ENCODE assay signal across 18 cellular contexts in genomic region chr1:195733408-195733807, GRCh38.
DNase-seq lines count a peak whose midpoint lies in the region; ATAC-seq and TF ChIP-seq lines count a peak whose summit lies in the region.
"Had no signal": no experiment of that assay in that cellular context is flagged by ENCODE, and none has a peak within 500 bp of the region (broad histone marks: within the 10 kb centered on the region; RNA-seq: fewer than 3 reads in every experiment).

No MANE protein-coding gene starts in this region.

- in situ Hi-C loops in G401 (cut with HindIII; ENCODE audit: low sequenced_read_pairs) = no loop called here

- no peak overlapping the region for H3K18ac ChIP-seq in neuronal stem cell (ENCODE audit: low read length)

- H3K27me3 ChIP-seq in neuronal stem cell (ENCODE audit: control insufficient read depth in 3 of 3, insufficient read depth in 3 of 3, low read depth in 1 of 3, low read length in 3 of 3) = no peaks in the 10 kb centered on the region
- H3K27me3 ChIP-seq in Caco-2 (replicated peaks; ENCODE audit: control insufficient read depth, insufficient read depth, low read length) = no peaks in the 10 kb centered on the region

- no peak overlapping the region for H3K4ac ChIP-seq in neuronal stem cell (ENCODE audit: low read length)

- WGBS in neuronal stem cell (ENCODE audit: extremely low coverage in 2 of 2, insufficient read length in 2 of 2, insufficient replicate concordance in 1 of 2), 2 donors = no CpG with 5 or more reads among the region's 4 CpGs

- no peak overlapping the region for H3K9ac ChIP-seq in neuronal stem cell (ENCODE audit: low read depth, low read length, poor library complexity)
- H3K9ac ChIP-seq: KMS-11 had no signal

- H3K9me3 ChIP-seq in neuronal stem cell (replicated peaks in 1 of 2; ENCODE audit: control insufficient read depth in 2 of 2, insufficient read depth in 1 of 2, low read depth in 1 of 2, low read length in 2 of 2) = no peaks in the 10 kb centered on the region
- H3K9me3 ChIP-seq in Caco-2 = no peaks in the 10 kb centered on the region

- no peak overlapping the region for H2BK5ac ChIP-seq in neuronal stem cell (ENCODE audit: low read length)

- H3K14ac ChIP-seq in neuronal stem cell (ENCODE audit: low read length) = no peak overlapping the region

- DNase-seq in RKO (ENCODE audit: low spot score) (peak; percentile 40), neuronal stem cell (ENCODE audit: low spot score) (no peak), Caco-2 (no peak), G401 (ENCODE audit: low spot score) (no peak)
- DNase-seq: CD8-positive, alpha-beta memory T cell; GDM1; NCI-H1694; NCI-H446; NCI-H526; SHP77 treated with DMSO at 0.1 percent for 48 hours had no signal

- BruUV-seq in Caco-2 (replicated peaks; lab: Mats Ljungman, UMichigan) = no TSS peak

- intact Hi-C loops in Caco-2 (cut with micrococcal nuclease; ENCODE audit: unreplicated experiment) = no loop called here

- H3K79me1 ChIP-seq in neuronal stem cell (ENCODE audit: low read depth, low read length) = no peaks in the 10 kb centered on the region

- H4K8ac ChIP-seq in neuronal stem cell (ENCODE audit: low read depth, low read length) = no peak overlapping the region

- H2BK120ac ChIP-seq in neuronal stem cell (ENCODE audit: low read depth, low read length) = no peak overlapping the region

- H2BK12ac ChIP-seq in neuronal stem cell (ENCODE audit: low read length) = no peak overlapping the region

- no peak overlapping the region for H3K23ac ChIP-seq in neuronal stem cell (ENCODE audit: low read depth, low read length, poor library complexity)

- no peak overlapping the region for H3K4me3 Mint-ChIP-seq in Caco-2 (ENCODE audit: unreplicated experiment)
- H3K4me3 Mint-ChIP-seq: CD8-positive, alpha-beta memory T cell had no signal

- no peak overlapping the region for H2BK15ac ChIP-seq in neuronal stem cell (ENCODE audit: low read length)

- ATAC-seq in HG03432 (IDR thresholded peaks at IDR 0.05; ENCODE audit: unreplicated experiment) = peak; percentile 30
- peak; percentile 59 for ATAC-seq in esophagus mucosa
- ATAC-seq in GM21723 (IDR thresholded peaks at IDR 0.05; ENCODE audit: unreplicated experiment) = no peak
- ATAC-seq: HepG2 had no signal

- no peaks in the 10 kb centered on the region for H3K9me3 Mint-ChIP-seq in Caco-2 (ENCODE audit: unreplicated experiment)

- no peaks in the 10 kb centered on the region for H3K36me3 Mint-ChIP-seq in Caco-2 (ENCODE audit: insufficient read depth, unreplicated experiment)
- H3K36me3 Mint-ChIP-seq: CD8-positive, alpha-beta memory T cell had no signal

- POLR2A ChIA-PET in Caco-2 (lab: Charles Lee) = no interaction called here

- no peak for TF ChIP-seq CTCF in Caco-2 (IDR thresholded peaks at IDR 0.05; ENCODE audit: insufficient read depth in 1 of 2, low read depth in 1 of 2, low read length in 1 of 2, severe bottlenecking in 1 of 2, unreplicated experiment in 1 of 2)

- no peak overlapping the region for H2AK5ac ChIP-seq in neuronal stem cell (ENCODE audit: low read depth, low read length)

- H3K27ac Mint-ChIP-seq in Caco-2 (ENCODE audit: unreplicated experiment) = no peak overlapping the region
- H3K27ac Mint-ChIP-seq: CD8-positive, alpha-beta memory T cell had no signal

- peak overlapping the region; percentile 49 for H2AFZ ChIP-seq in neuronal stem cell (ENCODE audit: low read length)

- H3K4me1 Mint-ChIP-seq in Caco-2 (ENCODE audit: low read depth, unreplicated experiment) = no peaks in the 10 kb centered on the region
- H3K4me1 Mint-ChIP-seq: CD8-positive, alpha-beta memory T cell had no signal

- H3K27ac ChIP-seq in neuronal stem cell (replicated peaks; ENCODE audit: low read length) = no peak overlapping the region
- H3K27ac ChIP-seq: C4-2B, KMS-11, RWPE1, SK-N-MC had no signal

- no peaks in the 10 kb centered on the region for H3K4me1 ChIP-seq in neuronal stem cell (ENCODE audit: control insufficient read depth in 2 of 2, insufficient read depth in 1 of 2, low read depth in 1 of 2, low read length in 2 of 2)
- H3K4me1 ChIP-seq in Caco-2 = no peaks in the 10 kb centered on the region

- H3K4me3 ChIP-seq in neuronal stem cell (ENCODE audit: low read length in 2 of 2) = no peak overlapping the region
- no peak overlapping the region for H3K4me3 ChIP-seq in Caco-2 (ENCODE audit: low read depth, low read length)
- H3K4me3 ChIP-seq: SK-N-MC had no signal

- CTCF ChIA-PET in Caco-2 (lab: Charles Lee) = no interaction called here

- no peak overlapping the region for H4K91ac ChIP-seq in neuronal stem cell (ENCODE audit: low read depth, low read length, poor library complexity)

- H3K4me2 ChIP-seq in neuronal stem cell (ENCODE audit: insufficient read depth, low read length, poor library complexity, severe bottlenecking) = no peak overlapping the region
- H3K4me2 ChIP-seq: KMS-11 had no signal

- H3K36me3 ChIP-seq in neuronal stem cell (replicated peaks in 1 of 2; ENCODE audit: control insufficient read depth in 2 of 2, insufficient read depth in 2 of 2, low read length in 2 of 2) (no peaks in the 10 kb centered on the region), Caco-2 (ENCODE audit: control insufficient read depth, insufficient read depth, low read length) (no peaks in the 10 kb centered on the region)

- no peaks in the 10 kb centered on the region for H3K27me3 Mint-ChIP-seq in Caco-2 (ENCODE audit: insufficient read depth, unreplicated experiment)
- H3K27me3 Mint-ChIP-seq: CD8-positive, alpha-beta memory T cell had no signal
